ENCODE assay signal across 17 cellular contexts in the genomic region with DNA sequence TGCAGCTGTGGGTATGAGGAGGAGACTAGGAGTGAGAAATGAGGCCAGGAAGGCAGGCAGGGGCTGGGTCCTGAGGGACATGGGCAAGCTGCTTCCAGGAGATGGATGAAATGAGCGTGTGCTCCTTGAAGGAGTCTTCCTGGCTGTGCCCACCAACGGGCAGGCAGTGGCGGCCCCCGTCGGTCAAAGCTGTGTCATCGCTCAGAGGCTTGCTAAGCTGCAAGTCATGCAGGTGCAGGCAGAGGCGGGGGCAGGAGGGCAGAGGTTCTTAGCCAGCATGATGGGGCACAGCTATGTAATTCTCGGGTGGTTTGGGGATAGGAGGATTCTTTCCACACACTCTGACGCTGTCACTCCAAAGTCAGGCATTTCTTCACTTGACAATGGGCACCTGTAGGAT. TPM values are rescaled to one million over a fixed set of nuclear protein-coding genes. Genes with fewer than 3 reads are reported as not detected.
DNase-seq lines count a peak whose midpoint lies in the region; ATAC-seq and TF ChIP-seq lines count a peak whose summit lies in the region.
"Had no signal": no experiment of that assay in that cellular context is flagged by ENCODE, and none has a peak within 500 bp of the region (broad histone marks: within the 10 kb centered on the region; RNA-seq: fewer than 3 reads in every experiment).

No MANE protein-coding gene starts in this region.

- peaks cover 3% of the 10 kb centered on the region for H3K36me3 Mint-ChIP-seq in T-helper 17 cell (ENCODE audit: low read depth)
- H3K36me3 Mint-ChIP-seq: natural killer cell had no signal

- peaks cover 0 to 13% of the 10 kb centered on the region in 2 experiments; a peak in 3 of 4 replicates for H3K4me1 ChIP-seq in HCT116 (ENCODE audit: control insufficient read depth in 1 of 2, insufficient read depth in 2 of 2, low read length in 2 of 2)
- H3K4me1 ChIP-seq in upper lobe of right lung: no peaks in the 10 kb centered on the region

- H3K27me3 ChIP-seq in HCT116 (ENCODE audit: insufficient read depth, low read length) (no peaks in the 10 kb centered on the region; the same call in 1 of the 2 replicates), kidney epithelial cell (ENCODE audit: control insufficient read depth, insufficient read depth, low read length) (no peaks in the 10 kb centered on the region), upper lobe of right lung (peaks cover 17% of the 10 kb centered on the region)
- H3K27me3 ChIP-seq: colonic mucosa, suprapubic skin had no signal

- no TSS peak for BruUV-seq in HCT116 (replicated peaks; lab: Mats Ljungman, UMichigan)

- no peaks in the 10 kb centered on the region for H4K20me1 ChIP-seq in HCT116 (ENCODE audit: insufficient read depth)

- no peak overlapping the region for H2AFZ ChIP-seq in HCT116 (ENCODE audit: low read depth, low read length, poor library complexity, severe bottlenecking)

- H3K27ac Mint-ChIP-seq in T-helper 17 cell: peak overlapping the region; percentile 14
- H3K27ac Mint-ChIP-seq: CD4-positive, alpha-beta T cell; natural killer cell had no signal

- RAD21 ChIA-PET in HCT116 (lab: Charles Lee; ENCODE audit: low non-redundant PET in 1 of 2, low total read pairs in 2 of 2, uncharacterized antibody in 2 of 2, unreplicated experiment in 2 of 2): interaction anchor here in 1 of 2 experiments (1.0 kb wide), 1 partner anchor 11 kb away, joined by 3 read pairs; no protein-coding TSS in a partner anchor

- H3K9me3 ChIP-seq in HCT116 (ENCODE audit: control insufficient read depth in 1 of 2, insufficient read depth in 1 of 2, low read depth in 1 of 2, low read length in 2 of 2) (no peaks in the 10 kb centered on the region), T-helper 17 cell (ENCODE audit: control insufficient read depth, low read length, poor library complexity, severe bottlenecking) (no peaks in the 10 kb centered on the region), upper lobe of right lung (no peaks in the 10 kb centered on the region)
- H3K9me3 ChIP-seq: colonic mucosa, esophagus muscularis mucosa, suprapubic skin had no signal

- H3K4me3 ChIP-seq in HCT116 (replicated peaks in 1 of 2; ENCODE audit: low read depth in 1 of 2, low read length in 2 of 2): no peak overlapping the region
- H3K4me3 ChIP-seq in kidney epithelial cell (ENCODE audit: low read depth, low read length): no peak overlapping the region
- H3K4me3 ChIP-seq in upper lobe of right lung: no peak overlapping the region
- H3K4me3 ChIP-seq: colonic mucosa, esophagus muscularis mucosa, suprapubic skin had no signal

- peaks cover 8% of the 10 kb centered on the region for H3K4me1 Mint-ChIP-seq in T-helper 17 cell

- ATAC-seq in HCT116 (peak; percentile 40), T-helper 17 cell (no peak), upper lobe of right lung (no peak), GM18502 (IDR thresholded peaks at IDR 0.05; ENCODE audit: poor library complexity, unreplicated experiment) (no peak), GM19397 (IDR thresholded peaks at IDR 0.05; ENCODE audit: unreplicated experiment) (no peak)
- ATAC-seq: left ventricle myocardium superior, natural killer cell had no signal

- intact Hi-C loops in HCT116 (cut with micrococcal nuclease): no loop called here
- intact Hi-C loops in upper lobe of right lung (cut with DNase I): no loop called here

- H3K4me2 ChIP-seq in HCT116 (ENCODE audit: low read length): no peak overlapping the region

- TF ChIP-seq RAD21 in HCT116 (IDR thresholded peaks at IDR 0.05; ENCODE audit: low read depth): no peak

- H3K9me2 ChIP-seq in HCT116 (ENCODE audit: insufficient read depth): no peaks in the 10 kb centered on the region; the same call in 1 of the 2 replicates

- peaks cover 59% of the 10 kb centered on the region for H3K27me3 Mint-ChIP-seq in T-helper 17 cell

- H3K36me3 ChIP-seq in HCT116 (ENCODE audit: control insufficient read depth in 1 of 2, insufficient read depth in 2 of 2, low read length in 2 of 2) (no peaks in the 10 kb centered on the region), kidney epithelial cell (ENCODE audit: control insufficient read depth, insufficient read depth, low read length) (no peaks in the 10 kb centered on the region), upper lobe of right lung (no peaks in the 10 kb centered on the region)
- H3K36me3 ChIP-seq: colonic mucosa, esophagus muscularis mucosa, suprapubic skin had no signal

- H3K4me3 Mint-ChIP-seq in T-helper 17 cell: peak overlapping the region; percentile 45
- H3K4me3 Mint-ChIP-seq: CD4-positive, alpha-beta T cell; natural killer cell had no signal

- POLR2A ChIA-PET in HCT116 (lab: Charles Lee): interaction anchor here (0.9 kb wide), 1 partner anchor 9 kb away, joined by 3 read pairs; no protein-coding TSS in a partner anchor

- no peak for DNase-seq in HCT116 (ENCODE audit: low read depth, low spot score)
- no peak for DNase-seq in T-helper 17 cell
- DNase-seq in kidney epithelial cell (ENCODE audit: low read depth): no peak
- peak; percentile 37 for DNase-seq in upper lobe of right lung
- no peak for DNase-seq in foreskin melanocyte
- DNase-seq in T-helper 9 cell: no peak
- DNase-seq: activated gamma-delta T cell treated with Interleukin-2 at 50 U/mL for 16 hours; CD4-positive, alpha-beta T cell; colonic mucosa; left ventricle myocardium superior; natural killer cell; NCI-H1417; NCI-H2227 treated with DMSO at 0.1 percent for 48 hours had no signal

- TF ChIP-seq POLR2A in HCT116 (IDR thresholded peaks at IDR 0.05; ENCODE audit: borderline replicate concordance, extremely low read depth, insufficient read depth, insufficient read length): no peak

- CTCF ChIA-PET in HCT116 (lab: Charles Lee): interaction anchor here (1.0 kb wide), 2 partner anchors 11 kb away, joined by 3 to 4 read pairs; no protein-coding TSS in a partner anchor

- TF ChIP-seq CTCF in HCT116 (IDR thresholded peaks at IDR 0.05 in 2 of 3, conservative IDR thresholded peaks at IDR 0.05 in 1 of 3; ENCODE audit: borderline replicate concordance in 1 of 3, insufficient read depth in 1 of 3, low read depth in 2 of 3, low read length in 2 of 3) (no peak), kidney epithelial cell (IDR thresholded peaks at IDR 0.05; ENCODE audit: insufficient read depth, low read length, poor library complexity, severe bottlenecking) (peak; percentile 40), upper lobe of right lung (IDR thresholded peaks at IDR 0.05) (no peak)

- no peaks in the 10 kb centered on the region for H3K79me2 ChIP-seq in HCT116 (ENCODE audit: insufficient read depth, low read length)

- no peak overlapping the region for H3K9ac ChIP-seq in HCT116 (ENCODE audit: low read length)

- H3K27ac ChIP-seq in HCT116 (ENCODE audit: low read depth, low read length) (no peak overlapping the region), upper lobe of right lung (no peak overlapping the region)
- H3K27ac ChIP-seq: colonic mucosa, suprapubic skin had no signal

TF ChIP-seq in HCT116, 20 proteins besides CTCF, POLR2A, EP300 and RAD21 (continues in another document):
- TF ChIP-seq CEBPB (IDR thresholded peaks at IDR 0.05; ENCODE audit: low read depth): no peak
- TF ChIP-seq SIN3A (IDR thresholded peaks at IDR 0.05; ENCODE audit: low read depth): no peak
- TF ChIP-seq, protein P1, sequence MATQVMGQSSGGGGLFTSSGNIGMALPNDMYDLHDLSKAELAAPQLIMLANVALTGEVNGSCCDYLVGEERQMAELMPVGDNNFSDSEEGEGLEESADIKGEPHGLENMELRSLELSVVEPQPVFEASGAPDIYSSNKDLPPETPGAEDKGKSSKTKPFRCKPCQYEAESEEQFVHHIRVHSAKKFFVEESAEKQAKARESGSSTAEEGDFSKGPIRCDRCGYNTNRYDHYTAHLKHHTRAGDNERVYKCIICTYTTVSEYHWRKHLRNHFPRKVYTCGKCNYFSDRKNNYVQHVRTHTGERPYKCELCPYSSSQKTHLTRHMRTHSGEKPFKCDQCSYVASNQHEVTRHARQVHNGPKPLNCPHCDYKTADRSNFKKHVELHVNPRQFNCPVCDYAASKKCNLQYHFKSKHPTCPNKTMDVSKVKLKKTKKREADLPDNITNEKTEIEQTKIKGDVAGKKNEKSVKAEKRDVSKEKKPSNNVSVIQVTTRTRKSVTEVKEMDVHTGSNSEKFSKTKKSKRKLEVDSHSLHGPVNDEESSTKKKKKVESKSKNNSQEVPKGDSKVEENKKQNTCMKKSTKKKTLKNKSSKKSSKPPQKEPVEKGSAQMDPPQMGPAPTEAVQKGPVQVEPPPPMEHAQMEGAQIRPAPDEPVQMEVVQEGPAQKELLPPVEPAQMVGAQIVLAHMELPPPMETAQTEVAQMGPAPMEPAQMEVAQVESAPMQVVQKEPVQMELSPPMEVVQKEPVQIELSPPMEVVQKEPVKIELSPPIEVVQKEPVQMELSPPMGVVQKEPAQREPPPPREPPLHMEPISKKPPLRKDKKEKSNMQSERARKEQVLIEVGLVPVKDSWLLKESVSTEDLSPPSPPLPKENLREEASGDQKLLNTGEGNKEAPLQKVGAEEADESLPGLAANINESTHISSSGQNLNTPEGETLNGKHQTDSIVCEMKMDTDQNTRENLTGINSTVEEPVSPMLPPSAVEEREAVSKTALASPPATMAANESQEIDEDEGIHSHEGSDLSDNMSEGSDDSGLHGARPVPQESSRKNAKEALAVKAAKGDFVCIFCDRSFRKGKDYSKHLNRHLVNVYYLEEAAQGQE (IDR thresholded peaks at IDR 0.05; ENCODE audit: low read depth): no peak
- TF ChIP-seq JUND (IDR thresholded peaks at IDR 0.05): no peak
- no peak for TF ChIP-seq TCF7L2 (IDR thresholded peaks at IDR 0.05; ENCODE audit: borderline replicate concordance, extremely low read depth, insufficient read depth, insufficient read length)
- no peak for TF ChIP-seq SP1 (IDR thresholded peaks at IDR 0.05; ENCODE audit: low read depth)
- TF ChIP-seq EZH2phosphoT487 (IDR thresholded peaks at IDR 0.05; ENCODE audit: borderline replicate concordance): no peak
- TF ChIP-seq SRF (IDR thresholded peaks at IDR 0.05; ENCODE audit: low read depth): no peak
- TF ChIP-seq, protein P2, sequence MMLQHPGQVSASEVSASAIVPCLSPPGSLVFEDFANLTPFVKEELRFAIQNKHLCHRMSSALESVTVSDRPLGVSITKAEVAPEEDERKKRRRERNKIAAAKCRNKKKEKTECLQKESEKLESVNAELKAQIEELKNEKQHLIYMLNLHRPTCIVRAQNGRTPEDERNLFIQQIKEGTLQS (IDR thresholded peaks at IDR 0.05): no peak
- no peak for TF ChIP-seq ZFX (IDR thresholded peaks at IDR 0.05)

RNA-seq across cellular contexts. Expression of a gene that starts 12.5 kb away (rescaled TPM):
- total RNA-seq in HCT116 (2021; ENCODE audit: unreplicated experiment): 26.4 TPM
- 13.0 and 14.9 TPM in 2 replicates for polyA plus RNA-seq in HCT116 (2012)
- total RNA-seq in T-helper 17 cell: 10 to 100 TPM; 28.4 to 37.3 TPM
- total RNA-seq in kidney epithelial cell: 32.4 and 34.4 TPM in 2 replicates
- 35.5 TPM for total RNA-seq in upper lobe of right lung

RNA-seq across cellular contexts. Expression of a gene that starts 40.9 kb away (rescaled TPM):
- total RNA-seq in HCT116 (2021; ENCODE audit: unreplicated experiment): 30.8 TPM
- polyA plus RNA-seq in HCT116 (2012): 12.7 and 14.8 TPM in 2 replicates
- total RNA-seq in T-helper 17 cell: 10 to 100 TPM; 28.9 to 37.0 TPM
- total RNA-seq in kidney epithelial cell: 38.9 and 53.1 TPM in 2 replicates
- total RNA-seq in upper lobe of right lung: 31.2 TPM

RNA-seq across cellular contexts. Expression of a gene that starts 45.4 kb away (rescaled TPM):
- total RNA-seq in HCT116 (2021; ENCODE audit: unreplicated experiment) (2.3 TPM), T-helper 17 cell (10 to 100 TPM in 1 of 2 donors, 1 to 10 TPM in 1; 2.3 to 27.0 TPM), kidney epithelial cell (2.2 TPM in 1 of 2 replicates, not detected in the other), upper lobe of right lung (1.7 TPM)
- polyA plus RNA-seq in HCT116 (2012): 0.91 and 1.1 TPM in 2 replicates
